ENCODE assay signal across 9 cellular contexts in the genomic region with DNA sequence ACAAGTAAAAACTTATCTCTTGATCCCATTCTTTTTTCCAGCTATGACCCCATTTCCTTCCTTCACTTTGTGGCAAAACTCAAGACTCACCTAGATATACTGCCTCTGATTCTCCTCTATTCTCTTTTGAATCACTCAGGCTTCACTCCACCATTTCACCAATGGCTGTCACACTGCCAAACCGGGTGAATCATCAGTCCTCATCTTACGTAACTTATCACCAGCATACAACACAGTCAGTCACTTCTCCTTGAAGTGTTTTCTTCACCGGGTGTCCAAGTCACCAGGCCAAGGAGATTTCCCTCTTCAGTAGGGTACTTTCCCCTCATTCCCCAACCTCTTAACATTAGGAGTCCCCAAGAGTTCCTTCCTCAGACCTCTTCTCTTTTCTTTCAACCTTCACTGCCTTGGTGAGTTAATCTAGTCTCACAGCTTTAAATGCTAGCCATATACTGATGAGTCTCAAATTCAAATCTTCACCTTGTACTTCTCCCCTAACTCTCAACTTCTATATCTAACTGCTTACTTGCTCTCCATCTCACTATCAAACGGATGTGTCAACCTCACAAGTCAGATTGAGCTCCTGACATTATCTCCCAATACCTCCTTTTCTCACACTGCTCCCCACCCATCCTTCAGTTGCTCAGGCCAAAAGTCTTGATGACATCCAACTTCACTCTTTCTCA. TPM values are rescaled to one million over a fixed set of nuclear protein-coding genes. Genes with fewer than 3 reads are reported as not detected.
A peak's percentile ranks its signal among the peaks of the same experiment; 100 is the strongest.
DNase-seq lines count a peak whose midpoint lies in the region; ATAC-seq, FAIRE-seq and TF ChIP-seq lines count a peak whose summit lies in the region.
"Had no signal": no experiment of that assay in that cellular context is flagged by ENCODE, and none has a peak within 500 bp of the region (broad histone marks: within the 10 kb centered on the region; RNA-seq: fewer than 3 reads in every experiment).

No MANE protein-coding gene starts in this region.

- peak overlapping the region; percentile 24 for H3K4me2 ChIP-seq in endothelial cell of umbilical vein (ENCODE audit: insufficient read depth, low read length)

- H3K9me1 ChIP-seq in endothelial cell of umbilical vein (replicated peaks; ENCODE audit: control insufficient read depth, extremely low read depth, insufficient read depth, low read length) = no peaks in the 10 kb centered on the region

- H3K27me3 Mint-ChIP-seq in Caco-2 (ENCODE audit: insufficient read depth, unreplicated experiment) = no peaks in the 10 kb centered on the region

- DNase-seq in AG09319 (ENCODE audit: extremely low read depth, low read depth) (peak; percentile 44), MG63 (peak; percentile 78), endothelial cell of umbilical vein (ENCODE audit: low read depth, low spot score) (peak; percentile 98), pancreas (peak in 4 of 6 donors; percentile 32 to 69 (median 48)), kidney glomerular epithelial cell (lab: John Stamatoyannopoulos, UW) (no peak), Caco-2 (no peak)

- dilution Hi-C loops in endothelial cell of umbilical vein (cut with MboI; ENCODE audit: extremely low pct_ligation_motif_present, low sequenced_read_pairs) = no loop called here

- H2AFZ ChIP-seq in endothelial cell of umbilical vein (ENCODE audit: low read depth, low read length) = no peak overlapping the region

- H3K27ac Mint-ChIP-seq in Caco-2 (ENCODE audit: unreplicated experiment) = no peak overlapping the region

- H4K20me1 ChIP-seq in endothelial cell of umbilical vein (replicated peaks; ENCODE audit: control insufficient read depth, extremely low read depth, insufficient read depth, low read length) = no peaks in the 10 kb centered on the region

- 22 to 31% methylated on average over 4 of the region's 4 CpGs for WGBS in pancreas, 2 donors

- no peak for TF ChIP-seq CTCF in AG09319 (IDR thresholded peaks at IDR 0.05; ENCODE audit: low read depth, low read length)
- TF ChIP-seq CTCF in endothelial cell of umbilical vein (IDR thresholded peaks at IDR 0.05; ENCODE audit: extremely low read depth in 1 of 2, insufficient read depth in 1 of 2, low read depth in 1 of 2, low read length in 2 of 2) = no peak
- TF ChIP-seq CTCF in pancreas (IDR thresholded peaks at IDR 0.05) = no peak
- TF ChIP-seq CTCF in Caco-2 (IDR thresholded peaks at IDR 0.05; ENCODE audit: insufficient read depth in 1 of 2, low read depth in 1 of 2, low read length in 1 of 2, severe bottlenecking in 1 of 2, unreplicated experiment in 1 of 2) = no peak

- H3K36me3 ChIP-seq in MG63 (peaks cover 23% of the 10 kb centered on the region), endothelial cell of umbilical vein (ENCODE audit: control insufficient read depth in 2 of 2, extremely low read depth in 1 of 2, insufficient read depth in 2 of 2, low read length in 2 of 2) (peaks cover 0 to 22% of the 10 kb centered on the region in 2 experiments), pancreas (peaks cover 0 to 15% (median 0%) of the 10 kb centered on the region in 3 donors), Caco-2 (ENCODE audit: control insufficient read depth, insufficient read depth, low read length) (peaks cover 12% of the 10 kb centered on the region; the same call in 1 of the 2 replicates)

- FAIRE-seq in endothelial cell of umbilical vein (lab: Jason Lieb, UNC) (peak; percentile 97), pancreas (lab: Jason Lieb, UNC) (no peak)
- FAIRE-seq: TTC549 had no signal

- H3K9ac ChIP-seq in endothelial cell of umbilical vein (replicated peaks; ENCODE audit: extremely low read depth, insufficient read depth, low read length) = no peak overlapping the region

- no peaks in the 10 kb centered on the region for H3K27me3 ChIP-seq in MG63
- no peaks in the 10 kb centered on the region for H3K27me3 ChIP-seq in endothelial cell of umbilical vein (ENCODE audit: control insufficient read depth in 2 of 2, insufficient read depth in 2 of 2, low read length in 2 of 2)
- no peaks in the 10 kb centered on the region for H3K27me3 ChIP-seq in pancreas
- no peaks in the 10 kb centered on the region for H3K27me3 ChIP-seq in Caco-2 (replicated peaks; ENCODE audit: control insufficient read depth, insufficient read depth, low read length)

- POLR2A ChIA-PET in endothelial cell of umbilical vein (lab: Charles Lee) = no interaction called here
- POLR2A ChIA-PET in Caco-2 (lab: Charles Lee) = no interaction called here

- H3K4me1 ChIP-seq in endothelial cell of umbilical vein (ENCODE audit: control insufficient read depth, extremely low read depth, insufficient read depth, low read length) (peaks cover 23% of the 10 kb centered on the region), pancreas (peaks cover 0 to 9% (median under 1%) of the 10 kb centered on the region in 3 donors), Caco-2 (no peaks in the 10 kb centered on the region)

- TF ChIP-seq POLR2A in endothelial cell of umbilical vein (IDR thresholded peaks at IDR 0.05; ENCODE audit: low read depth, low read length) = no peak

- H3K9me3 ChIP-seq in MG63 (no peaks in the 10 kb centered on the region), endothelial cell of umbilical vein (replicated peaks; ENCODE audit: control insufficient read depth, insufficient read depth, low read length) (no peaks in the 10 kb centered on the region), pancreas (no peaks in the 10 kb centered on the region), Caco-2 (no peaks in the 10 kb centered on the region)

- H3K4me3 Mint-ChIP-seq in Caco-2 (ENCODE audit: unreplicated experiment) = no peak overlapping the region

- CTCF ChIA-PET in endothelial cell of umbilical vein (lab: Charles Lee) (interaction anchor here (0.8 to 3.8 kb wide), 13 partner anchors 8 to 557 kb away, joined by 3 to 121 read pairs (median 4); no protein-coding TSS in a partner anchor), Caco-2 (lab: Charles Lee) (no interaction called here)

- H3K4me3 ChIP-seq in MG63 = no peak overlapping the region
- no peak overlapping the region for H3K4me3 ChIP-seq in endothelial cell of umbilical vein (replicated peaks in 1 of 3; ENCODE audit: insufficient read depth in 1 of 3, low read depth in 1 of 3, low read length in 3 of 3)
- no peak overlapping the region for H3K4me3 ChIP-seq in pancreas
- no peak overlapping the region for H3K4me3 ChIP-seq in Caco-2 (ENCODE audit: low read depth, low read length)

- peak overlapping the region; percentile 74 for H3K27ac ChIP-seq in endothelial cell of umbilical vein (ENCODE audit: insufficient read depth, low read depth, low read length)
- peak overlapping the region in 2 of 4 donors; percentile 19 to 41 for H3K27ac ChIP-seq in pancreas

- H3K4me1 Mint-ChIP-seq in Caco-2 (ENCODE audit: low read depth, unreplicated experiment) = peaks cover 7% of the 10 kb centered on the region

- ATAC-seq in pancreas = peak; percentile 62 to 83 (median 66)
- ATAC-seq in HG02678 (IDR thresholded peaks at IDR 0.05; ENCODE audit: unreplicated experiment) = no peak
- ATAC-seq in GM19463 (IDR thresholded peaks at IDR 0.05; ENCODE audit: unreplicated experiment) = no peak

- no peaks in the 10 kb centered on the region for H3K9me3 Mint-ChIP-seq in Caco-2 (ENCODE audit: unreplicated experiment)

- intact Hi-C loops in endothelial cell of umbilical vein (cut with micrococcal nuclease) (loop anchor here (1.0 to 10.0 kb wide), 4 partner anchors 63 to 748 kb away; no protein-coding TSS in a partner anchor), pancreas (cut with DNase I) (loop anchor here in 2 of 3 donors (5.0 to 10.0 kb wide), 2 partner anchors 278 to 345 kb away; no protein-coding TSS in a partner anchor), Caco-2 (cut with micrococcal nuclease; ENCODE audit: unreplicated experiment) (no loop called here)

- peaks cover 19% of the 10 kb centered on the region for H3K36me3 Mint-ChIP-seq in Caco-2 (ENCODE audit: insufficient read depth, unreplicated experiment)

- peaks cover 3% of the 10 kb centered on the region for H3K79me2 ChIP-seq in endothelial cell of umbilical vein (ENCODE audit: control insufficient read depth, insufficient read depth, low read length)

- TSS peak; percentile 98 for BruUV-seq in endothelial cell of umbilical vein (replicated peaks; lab: Mats Ljungman, UMichigan)
- no TSS peak for BruUV-seq in Caco-2 (replicated peaks; lab: Mats Ljungman, UMichigan)

TF ChIP-seq in endothelial cell of umbilical vein, 7 proteins besides CTCF, POLR2A, EP300 and RAD21:
- TF ChIP-seq JUN (IDR thresholded peaks at IDR 0.05; ENCODE audit: borderline replicate concordance, insufficient read depth, insufficient read length, low read depth) (peak; percentile 86), GATA2 (IDR thresholded peaks at IDR 0.05; ENCODE audit: insufficient read depth, insufficient read length, low read depth, low read length) (peak; percentile 90), EZH2 (IDR thresholded peaks at IDR 0.05; ENCODE audit: borderline replicate concordance, low read depth, low read length, severe bottlenecking) (no peak), POLR2AphosphoS5 (IDR thresholded peaks at IDR 0.05; ENCODE audit: insufficient read depth, low read depth, low read length) (no peak), FOS (IDR thresholded peaks at IDR 0.05; ENCODE audit: borderline replicate concordance, insufficient read depth, low read length) (peak; percentile 96), MYC (IDR thresholded peaks at IDR 0.05; ENCODE audit: low read depth, low read length) (no peak)
- TF ChIP-seq, protein P1, sequence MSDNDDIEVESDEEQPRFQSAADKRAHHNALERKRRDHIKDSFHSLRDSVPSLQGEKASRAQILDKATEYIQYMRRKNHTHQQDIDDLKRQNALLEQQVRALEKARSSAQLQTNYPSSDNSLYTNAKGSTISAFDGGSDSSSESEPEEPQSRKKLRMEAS (IDR thresholded peaks at IDR 0.05; ENCODE audit: insufficient read depth, insufficient read length) = no peak

RNA-seq across cellular contexts. Expression of gene TMEM242, which starts 6.0 kb away (rescaled TPM):
- 6.0 and 6.8 TPM in 2 replicates for total RNA-seq in MG63 (2014; rRNA removed; shearing (Covaris generic); ENCODE audit: low replicate concordance)
- 15.3 and 15.5 TPM in 2 replicates for total RNA-seq in endothelial cell of umbilical vein
- polyA plus RNA-seq in endothelial cell of umbilical vein = 3.4 and 5.3 TPM in 2 replicates
- polyA plus RNA-seq in endothelial cell of umbilical vein (2011; cell fraction: cytosol; rRNA removed) = 7.4 TPM in 2 replicates
- 5.9 and 8.9 TPM in 2 replicates for polyA plus RNA-seq in endothelial cell of umbilical vein (2011; cell fraction: nucleus; rRNA removed)
- 8.0 and 10.3 TPM in 2 replicates for polyA plus RNA-seq in endothelial cell of umbilical vein (2012)
- 5.8 and 6.6 TPM in 2 replicates for polyA minus RNA-seq in endothelial cell of umbilical vein
- polyA minus RNA-seq in endothelial cell of umbilical vein (2011; cell fraction: cytosol; rRNA and poly(A)+ RNA removed) = 1.5 TPM
- 6.4 and 11.2 TPM in 2 replicates for polyA minus RNA-seq in endothelial cell of umbilical vein (2011; cell fraction: nucleus; rRNA and poly(A)+ RNA removed)
- 1 to 10 TPM; 3.4 to 6.2 (median 4.5) TPM for total RNA-seq in pancreas
- polyA plus RNA-seq in pancreas = 1 to 10 TPM; 3.9 to 5.4 TPM
- total RNA-seq in Caco-2 (2022) = 12.1 and 12.6 TPM in 2 replicates

Comparison
In these comparisons a context has a peak if more than half of its experiments do, and no peak if none do; other contexts are left out.
1. DNase-seq: peak in AG09319 (single experiment), MG63 (single experiment), endothelial cell of umbilical vein (single experiment) and pancreas (4 of 6); none in kidney glomerular epithelial cell (single experiment) and Caco-2 (0 of 2).
2. ATAC-seq: peak in pancreas (4 of 4); none in HG02678 (single experiment) and GM19463 (single experiment).